8 cellular contexts compared by ENCODE assay signal in the genomic region with DNA sequence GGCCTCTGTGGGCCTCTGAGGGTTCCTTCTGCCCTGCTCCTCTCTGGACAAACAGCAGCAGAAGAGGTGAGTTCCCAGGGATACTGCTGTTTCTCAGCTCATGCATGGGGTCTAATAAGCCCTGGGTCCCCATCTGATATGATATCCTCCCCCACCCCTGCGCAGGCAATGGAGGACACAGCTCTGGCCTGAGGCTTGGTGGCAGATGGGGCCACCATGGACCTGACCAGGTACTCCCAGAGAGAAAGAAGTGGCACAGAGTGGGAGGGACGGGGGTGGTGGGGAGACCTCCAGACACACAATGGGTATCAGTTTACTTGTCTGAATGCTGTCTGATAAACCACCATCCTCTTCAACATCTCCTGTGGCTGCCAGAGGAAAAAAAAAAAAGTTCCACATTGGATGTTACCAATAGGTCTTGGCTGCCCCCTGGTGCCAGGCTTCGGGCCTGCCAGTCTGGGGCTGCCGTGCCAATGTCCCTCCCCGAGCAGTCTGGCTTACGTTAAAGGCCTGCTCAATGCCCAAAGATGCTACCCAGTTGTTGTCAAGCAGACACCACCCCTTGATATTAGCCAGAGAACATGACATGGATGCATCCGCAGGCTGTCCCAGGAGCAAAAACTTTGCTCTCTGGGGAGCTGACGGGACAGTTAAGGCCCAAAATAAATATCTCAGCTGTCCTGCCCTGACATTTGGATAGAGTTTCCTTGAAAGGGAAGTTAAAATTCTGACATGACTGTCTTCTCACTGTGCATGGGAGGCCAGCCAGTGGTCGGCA.
DNase-seq lines count a peak whose midpoint lies in the region; ATAC-seq and TF ChIP-seq lines count a peak whose summit lies in the region.

No MANE protein-coding gene starts in this region.

- CTCF ChIA-PET in GM10248 (lab: Yijun Ruan, JAX), result interaction anchor here (0.6 to 7.0 kb wide), 28 partner anchors 9 to 720 kb away, joined by 3 to 110 read pairs (median 4); partner anchors contain the start of gene KCNJ11

- DNase-seq in GM10248 (ENCODE audit: extremely low spot score) (peak; percentile 77), NCI-H2227 treated with DMSO at 0.1 percent for 48 hours (lab: John Stamatoyannopoulos, UW) (peak; percentile 47), left kidney (ENCODE audit: low read depth, low spot score) (peak; percentile 88)
- peak; percentile 63 for DNase-seq in activated CD4-positive, alpha-beta T cell treated with anti-CD3 and anti-CD28 coated beads for 1 hour
- peak; percentile 64 for DNase-seq in central memory CD4-positive, alpha-beta T cell
- DNase-seq in stimulated activated CD4-positive, alpha-beta T cell treated with anti-CD3 and anti-CD28 coated beads, Interleukin-4, amount 100 ng/mL, for 24 hours, result peak; percentile 82

- TF ChIP-seq CTCF in GM10248 (IDR thresholded peaks at IDR 0.05; ENCODE audit: control extremely low read depth, extremely low read depth, low read depth, missing control alignments), result peak; percentile 90

- POLR2A ChIA-PET in GM10248 (lab: Yijun Ruan, JAX), result no interaction called here

- ATAC-seq in HG03139 (IDR thresholded peaks at IDR 0.05; ENCODE audit: unreplicated experiment) (peak; percentile 58), GM21360 (IDR thresholded peaks at IDR 0.05; ENCODE audit: unreplicated experiment) (no peak)
